Comparison of ENCODE assay signal across 9 cellular contexts in genomic region chr11:125923012-125923579, GRCh38. TPM values are rescaled to one million over a fixed set of nuclear protein-coding genes. Genes with fewer than 3 reads are reported as not detected.
A peak's percentile ranks its signal among the peaks of the same experiment; 100 is the strongest.
DNase-seq lines count a peak whose midpoint lies in the region; ATAC-seq and TF ChIP-seq lines count a peak whose summit lies in the region.
"Had no signal": no experiment of that assay in that cellular context is flagged by ENCODE, and none has a peak within 500 bp of the region (broad histone marks: within the 10 kb centered on the region; RNA-seq: fewer than 3 reads in every experiment).

No MANE protein-coding gene starts in this region.

- H3K36me3 Mint-ChIP-seq in naive thymus-derived CD8-positive, alpha-beta T cell, result no peaks in the 10 kb centered on the region

- no peak overlapping the region for H3K4me3 Mint-ChIP-seq in naive thymus-derived CD8-positive, alpha-beta T cell

- peaks cover 0 to 5% (median 2%) of the 10 kb centered on the region in 4 donors for H3K4me1 Mint-ChIP-seq in naive thymus-derived CD8-positive, alpha-beta T cell

- intact Hi-C loops in esophagus squamous epithelium (cut with DNase I), result loop anchor here (5.0 kb wide), 1 partner anchor 274 kb away; no protein-coding TSS in a partner anchor

- TF ChIP-seq CTCF in esophagus squamous epithelium (IDR thresholded peaks at IDR 0.05), result peak; percentile 54 to 80 (median 69)
- peak; percentile 62 to 74 for TF ChIP-seq CTCF in suprapubic skin (IDR thresholded peaks at IDR 0.05)

- H3K27me3 ChIP-seq in esophagus squamous epithelium (peaks cover 0 to 33% (median 0%) of the 10 kb centered on the region in 4 donors), suprapubic skin (peaks cover 5% of the 10 kb centered on the region)
- H3K27me3 ChIP-seq: BLaER1 had no signal

- H3K9me3 ChIP-seq in esophagus squamous epithelium, result no peaks in the 10 kb centered on the region
- H3K9me3 ChIP-seq in suprapubic skin, result no peaks in the 10 kb centered on the region
- H3K9me3 ChIP-seq: BLaER1 had no signal

- POLR2A ChIA-PET in naive thymus-derived CD8-positive, alpha-beta T cell (lab: Charles Lee), result no interaction called here

- H3K4me3 ChIP-seq in esophagus squamous epithelium, result no peak overlapping the region
- H3K4me3 ChIP-seq in suprapubic skin, result no peak overlapping the region
- H3K4me3 ChIP-seq: BLaER1 had no signal

- H3K36me3 ChIP-seq in esophagus squamous epithelium (no peaks in the 10 kb centered on the region), suprapubic skin (no peaks in the 10 kb centered on the region)
- H3K36me3 ChIP-seq: BLaER1 had no signal

- H3K4me1 ChIP-seq in esophagus squamous epithelium (no peaks in the 10 kb centered on the region), suprapubic skin (no peaks in the 10 kb centered on the region)

- peaks cover 5 to 39% (median 28%) of the 10 kb centered on the region in 5 donors for H3K27me3 Mint-ChIP-seq in naive thymus-derived CD8-positive, alpha-beta T cell

- H3K27ac Mint-ChIP-seq in naive thymus-derived CD8-positive, alpha-beta T cell, result no peak overlapping the region

- TF ChIP-seq EP300 in suprapubic skin (IDR thresholded peaks at IDR 0.05), result no peak

- no peaks in the 10 kb centered on the region for H3K9me3 Mint-ChIP-seq in naive thymus-derived CD8-positive, alpha-beta T cell

- H3K27ac ChIP-seq in esophagus squamous epithelium (no peak overlapping the region), suprapubic skin (no peak overlapping the region)
- H3K27ac ChIP-seq: BLaER1 had no signal

- DNase-seq in NCI-H1417 (lab: John Stamatoyannopoulos, UW) (peak; percentile 48 to 87 (median 79)), NCI-H1417 treated with DMSO at 0.1 percent for 48 hours (lab: John Stamatoyannopoulos, UW) (no peak), HS-5 (ENCODE audit: low read depth) (peak; percentile 26), NCI-H82 treated with DMSO at 0.1 percent for 48 hours (lab: John Stamatoyannopoulos, UW; ENCODE audit: unreplicated experiment) (peak; percentile 30), esophagus squamous epithelium (lab: John Stamatoyannopoulos, UW) (no peak), suprapubic skin (ENCODE audit: low spot score in 2 of 2) (no peak)
- DNase-seq in activated CD8-positive, alpha-beta memory T cell treated with anti-CD3 and anti-CD28 coated beads, Interleukin-2, amount 50 U/mL, for 48 hours, result peak; percentile 69
- peak; percentile 16 to 72 (median 54) for DNase-seq in naive thymus-derived CD8-positive, alpha-beta T cell

- no peak for TF ChIP-seq POLR2A in esophagus squamous epithelium (IDR thresholded peaks at IDR 0.05)
- TF ChIP-seq POLR2A in suprapubic skin (IDR thresholded peaks at IDR 0.05), result no peak

- peak; percentile 71 to 76 for ATAC-seq in naive thymus-derived CD8-positive, alpha-beta T cell

- WGBS in esophagus squamous epithelium, 2 donors, result 4 to 6% methylated on average over 8 of the region's 8 CpGs
- 8% methylated on average over 8 of the region's 8 CpGs for WGBS in suprapubic skin

RNA-seq across cellular contexts. Expression of gene DDX25, which starts 18.8 kb away (rescaled TPM):
- total RNA-seq in esophagus squamous epithelium, result under 1 TPM in 1 of 4 donors, not detected in 3; 0.38 TPM
- total RNA-seq in naive thymus-derived CD8-positive, alpha-beta T cell, result under 1 TPM in 1 of 2 experiments, not detected in 1; 0.52 TPM
- polyA plus RNA-seq in naive thymus-derived CD8-positive, alpha-beta T cell, result under 1 TPM in 1 of 3 donors, not detected in 2; 0.89 TPM
- 1 to 10 TPM in 1 of 4 donors, under 1 TPM in 2, not detected in 1; 0.15 to 1.2 (median 0.32) TPM for total RNA-seq in suprapubic skin

RNA-seq across cellular contexts. Expression of gene PUS3, which starts 20.1 kb away (rescaled TPM):
- total RNA-seq in esophagus squamous epithelium, result 10 to 100 TPM in 2 of 4 donors, 1 to 10 TPM in 2; 9.2 to 11.9 (median 10.7) TPM
- 1 to 10 TPM; 8.2 to 8.4 TPM for total RNA-seq in naive thymus-derived CD8-positive, alpha-beta T cell
- polyA plus RNA-seq in naive thymus-derived CD8-positive, alpha-beta T cell, result 10 to 100 TPM in 1 of 3 donors, 1 to 10 TPM in 2; 9.5 to 16.7 (median 9.8) TPM
- 10 to 100 TPM in 2 of 4 donors, 1 to 10 TPM in 2; 6.0 to 14.9 (median 10.6) TPM for total RNA-seq in suprapubic skin

RNA-seq across cellular contexts. Expression of gene VSIG10L2, which starts 22.7 kb away (rescaled TPM):
- under 1 TPM in 3 of 4 donors, not detected in 1; under 0.01 to 0.27 (median 0.09) TPM for total RNA-seq in esophagus squamous epithelium
- not detected for total RNA-seq in naive thymus-derived CD8-positive, alpha-beta T cell
- not detected for polyA plus RNA-seq in naive thymus-derived CD8-positive, alpha-beta T cell
- 10 to 100 TPM in 1 of 4 donors, 1 to 10 TPM in 3; 2.0 to 17.2 (median 6.7) TPM for total RNA-seq in suprapubic skin

RNA-seq across cellular contexts. Expression of gene HYLS1, which starts 35.6 kb away (rescaled TPM):
- 1 to 10 TPM; 1.4 to 5.0 (median 4.0) TPM for total RNA-seq in esophagus squamous epithelium
- total RNA-seq in naive thymus-derived CD8-positive, alpha-beta T cell, result 1 to 10 TPM; 4.8 to 5.1 TPM
- polyA plus RNA-seq in naive thymus-derived CD8-positive, alpha-beta T cell, result 1 to 10 TPM; 4.1 to 7.5 (median 4.4) TPM
- total RNA-seq in suprapubic skin, result 1 to 10 TPM; 2.4 to 3.4 (median 3.1) TPM

Comparison
In these comparisons a context has a peak if more than half of its experiments do, and no peak if none do; other contexts are left out.
1. DNase-seq: peak in NCI-H1417 (3 of 3), HS-5 (single experiment), NCI-H82 treated with DMSO at 0.1 percent for 48 hours (single experiment), activated CD8-positive, alpha-beta memory T cell treated with anti-CD3 and anti-CD28 coated beads, Interleukin-2, amount 50 U/mL, for 48 hours (single experiment) and naive thymus-derived CD8-positive, alpha-beta T cell (10 of 10); none in NCI-H1417 treated with DMSO at 0.1 percent for 48 hours (single experiment), esophagus squamous epithelium (single experiment) and suprapubic skin (0 of 2).